13 cellular contexts compared by ENCODE assay signal in genomic region chr3:11562277-11562881, GRCh38.
DNase-seq lines count a peak whose midpoint lies in the region; TF ChIP-seq lines count a peak whose summit lies in the region.
"Had no signal": no experiment of that assay in that cellular context is flagged by ENCODE, and none has a peak within 500 bp of the region (broad histone marks: within the 10 kb centered on the region; RNA-seq: fewer than 3 reads in every experiment).

No MANE protein-coding gene starts in this region.

- peak overlapping the region; percentile 90 for H3K27ac Mint-ChIP-seq in chondrocyte (ENCODE audit: unreplicated experiment)
- peak overlapping the region; percentile 47 for H3K27ac Mint-ChIP-seq in mesothelial cell of epicardium
- H3K27ac Mint-ChIP-seq in immature natural killer cell, result peak overlapping the region in 1 of 6 donors; percentile 67

- H3K27me3 Mint-ChIP-seq in chondrocyte (ENCODE audit: low read depth), result no peaks in the 10 kb centered on the region
- H3K27me3 Mint-ChIP-seq in mesothelial cell of epicardium (ENCODE audit: low read depth), result no peaks in the 10 kb centered on the region
- peaks cover 0 to 6% (median 4%) of the 10 kb centered on the region in 3 donors for H3K27me3 Mint-ChIP-seq in immature natural killer cell (ENCODE audit: low read depth in 3 of 3)

- H3K4me1 ChIP-seq in NT2/D1 (ENCODE audit: insufficient read depth, insufficient read length), result peaks cover 23% of the 10 kb centered on the region
- peaks cover 78% of the 10 kb centered on the region for H3K4me1 ChIP-seq in suprapubic skin

- peaks cover 81% of the 10 kb centered on the region for H3K4me1 Mint-ChIP-seq in chondrocyte (ENCODE audit: low read depth)
- H3K4me1 Mint-ChIP-seq in mesothelial cell of epicardium, result peaks cover 35% of the 10 kb centered on the region
- peaks cover 11 to 25% of the 10 kb centered on the region in 2 donors for H3K4me1 Mint-ChIP-seq in immature natural killer cell

- H3K36me3 ChIP-seq in NT2/D1 (ENCODE audit: insufficient read depth, insufficient read length, low read length) (peaks cover 90% of the 10 kb centered on the region), suprapubic skin (peaks cover 61% of the 10 kb centered on the region)

- TF ChIP-seq CTCF in chondrocyte (IDR thresholded peaks at IDR 0.05) (no peak), mesothelial cell of epicardium (IDR thresholded peaks at IDR 0.05; ENCODE audit: unreplicated experiment) (no peak), suprapubic skin (IDR thresholded peaks at IDR 0.05) (no peak)

- no peaks in the 10 kb centered on the region for H3K27me3 ChIP-seq in NT2/D1 (ENCODE audit: insufficient read depth, insufficient read length)
- no peaks in the 10 kb centered on the region for H3K27me3 ChIP-seq in suprapubic skin

- no peak for TF ChIP-seq EP300 in suprapubic skin (IDR thresholded peaks at IDR 0.05)

- no peak overlapping the region for H3K4me3 ChIP-seq in NT2/D1 (ENCODE audit: insufficient read length, low read depth)
- no peak overlapping the region for H3K4me3 ChIP-seq in suprapubic skin

- peak overlapping the region; percentile 18 for H3K9ac ChIP-seq in NT2/D1 (ENCODE audit: insufficient read length, low read depth)
- H3K9ac ChIP-seq: SK-N-SH had no signal

- 72% methylated on average over 6 of the region's 17 CpGs for WGBS in suprapubic skin

- H3K27ac ChIP-seq in suprapubic skin, result peak overlapping the region; percentile 65
- H3K27ac ChIP-seq: HL-60 had no signal

- H3K36me3 Mint-ChIP-seq in chondrocyte (ENCODE audit: low read depth) (peaks cover 37% of the 10 kb centered on the region), mesothelial cell of epicardium (peaks cover 11% of the 10 kb centered on the region), immature natural killer cell (peaks cover 0 to 4% (median 4%) of the 10 kb centered on the region in 3 donors)

- H3K4me3 Mint-ChIP-seq in chondrocyte (ENCODE audit: unreplicated experiment), result peak overlapping the region; percentile 10
- H3K4me3 Mint-ChIP-seq in mesothelial cell of epicardium, result no peak overlapping the region
- no peak overlapping the region for H3K4me3 Mint-ChIP-seq in immature natural killer cell

- DNase-seq in NT2/D1 (ENCODE audit: low read depth, low spot score) (no peak), chondrocyte (ENCODE audit: low spot score) (no peak), mesothelial cell of epicardium (ENCODE audit: low spot score in 2 of 2, unreplicated experiment in 2 of 2) (no peak), suprapubic skin (ENCODE audit: low spot score in 2 of 2) (peak in 1 of 2 donors; percentile 54), immature natural killer cell (no peak), DMS 273 (lab: John Stamatoyannopoulos, UW; ENCODE audit: unreplicated experiment) (no peak), dedifferentiated amniotic fluid mesenchymal stem cell (ENCODE audit: extremely low spot score) (no peak)
- DNase-seq: activated gamma-delta T cell treated with Interleukin-2 at 50 U/mL for 16 hours, caudate nucleus, Kasumi-1, NCI-H146, SK-N-SH had no signal

- no peak for TF ChIP-seq POLR2A in suprapubic skin (IDR thresholded peaks at IDR 0.05)

- H3K9me3 Mint-ChIP-seq in chondrocyte (ENCODE audit: low read depth) (no peaks in the 10 kb centered on the region), mesothelial cell of epicardium (no peaks in the 10 kb centered on the region), immature natural killer cell (no peaks in the 10 kb centered on the region)

- H3K9me3 ChIP-seq in NT2/D1 (ENCODE audit: insufficient read depth, low read length) (no peaks in the 10 kb centered on the region), suprapubic skin (no peaks in the 10 kb centered on the region)
- H3K9me3 ChIP-seq: SK-N-SH had no signal
